ENCODE assay signal across 10 cellular contexts in genomic region chrX:129318375-129318774, GRCh38.
DNase-seq lines count a peak whose midpoint lies in the region; ATAC-seq and TF ChIP-seq lines count a peak whose summit lies in the region.
"Had no signal": no experiment of that assay in that cellular context is flagged by ENCODE, and none has a peak within 500 bp of the region (broad histone marks: within the 10 kb centered on the region; RNA-seq: fewer than 3 reads in every experiment).

No MANE protein-coding gene starts in this region.

- TF ChIP-seq CTCF in left ventricle myocardium inferior (IDR thresholded peaks at IDR 0.05; ENCODE audit: borderline replicate concordance) (peak; percentile 15), right atrium auricular region (IDR thresholded peaks at IDR 0.05) (peak in 1 of 2 donors; percentile 17), type B pancreatic cell (conservative IDR thresholded peaks at IDR 0.05) (peak; percentile 64)

- no peaks in the 10 kb centered on the region for H3K9me3 Mint-ChIP-seq in type B pancreatic cell

- H3K9me3 ChIP-seq in left ventricle myocardium inferior (replicated peaks): no peaks in the 10 kb centered on the region
- H3K9me3 ChIP-seq in right atrium auricular region: no peaks in the 10 kb centered on the region

- H3K4me1 Mint-ChIP-seq in type B pancreatic cell (ENCODE audit: unreplicated experiment): no peaks in the 10 kb centered on the region

- no peak overlapping the region for H3K4me3 ChIP-seq in left ventricle myocardium inferior
- H3K4me3 ChIP-seq in right atrium auricular region: no peak overlapping the region

- H3K27me3 ChIP-seq in left ventricle myocardium inferior (ENCODE audit: low read depth) (no peaks in the 10 kb centered on the region), right atrium auricular region (no peaks in the 10 kb centered on the region)

- H3K27ac Mint-ChIP-seq in type B pancreatic cell: no peak overlapping the region

- ATAC-seq in HG02763 (IDR thresholded peaks at IDR 0.05; ENCODE audit: unreplicated experiment): no peak
- ATAC-seq: left ventricle myocardium superior had no signal

- intact Hi-C loops in left ventricle myocardium inferior (cut with micrococcal nuclease): no loop called here

- H3K4me1 ChIP-seq in left ventricle myocardium inferior (no peaks in the 10 kb centered on the region), right atrium auricular region (no peaks in the 10 kb centered on the region)

- H3K27me3 Mint-ChIP-seq in type B pancreatic cell: no peaks in the 10 kb centered on the region

- no peak overlapping the region for H3K4me3 Mint-ChIP-seq in type B pancreatic cell

- DNase-seq in left ventricle myocardium inferior (no peak), right atrium auricular region (ENCODE audit: low spot score) (no peak), NCI-H748 treated with DMSO at 0.1 percent for 48 hours (lab: John Stamatoyannopoulos, UW) (peak; percentile 3), epidermal melanocyte (ENCODE audit: insufficient read length, low spot score) (peak; percentile 20), type B pancreatic cell (ENCODE audit: extremely low spot score, unreplicated experiment) (no peak), activated T-cell treated with anti-CD3 and anti-CD28 coated beads for 4 hours (no peak), NCI-H1417 treated with DMSO at 0.1 percent for 48 hours (lab: John Stamatoyannopoulos, UW) (no peak)
- DNase-seq: left ventricle myocardium superior; stimulated activated CD8-positive, alpha-beta memory T cell treated with anti-CD3 and anti-CD28 coated beads, Interleukin-4, amount 100 ng/mL, for 48 hours had no signal

- no peaks in the 10 kb centered on the region for H3K36me3 Mint-ChIP-seq in type B pancreatic cell

- H3K36me3 ChIP-seq in left ventricle myocardium inferior (no peaks in the 10 kb centered on the region), right atrium auricular region (no peaks in the 10 kb centered on the region)

- H3K27ac ChIP-seq in left ventricle myocardium inferior (replicated peaks) (no peak overlapping the region), right atrium auricular region (no peak overlapping the region)

Comparison
In these comparisons a context has a peak if more than half of its experiments do, and no peak if none do; other contexts are left out.
1. DNase-seq: peak in NCI-H748 treated with DMSO at 0.1 percent for 48 hours (single experiment) and epidermal melanocyte (single experiment); none in left ventricle myocardium inferior (single experiment), right atrium auricular region (single experiment), type B pancreatic cell (single experiment), activated T-cell treated with anti-CD3 and anti-CD28 coated beads for 4 hours (single experiment) and NCI-H1417 treated with DMSO at 0.1 percent for 48 hours (single experiment).